ENCODE assay signal across 8 cellular contexts in genomic region chr6:43926644-43927524, GRCh38.
A peak's percentile ranks its signal among the peaks of the same experiment; 100 is the strongest.
DNase-seq lines count a peak whose midpoint lies in the region; ATAC-seq and TF ChIP-seq lines count a peak whose summit lies in the region.

No MANE protein-coding gene starts in this region.

- WGBS in right cardiac atrium, result 58% methylated on average over 17 of the region's 17 CpGs
- 54 to 57% methylated on average over 17 of the region's 17 CpGs for WGBS in thyroid gland, 2 donors

- DNase-seq in DMS53 (lab: John Stamatoyannopoulos, UW), result peak; percentile 99
- peak; percentile 27 for DNase-seq in NCI-H1092 (lab: John Stamatoyannopoulos, UW)
- DNase-seq in T-helper 17 cell, result no peak
- peak; percentile 72 to 80 (median 72) for DNase-seq in right cardiac atrium
- peak; percentile 85 to 86 for DNase-seq in thyroid gland
- DNase-seq in Kasumi-1 (lab: John Stamatoyannopoulos, UW), result no peak
- DNase-seq in mesothelial cell of epicardium (ENCODE audit: low spot score in 2 of 2, unreplicated experiment in 2 of 2), result no peak
- DNase-seq in SHP77 treated with DMSO at 0.1 percent for 48 hours (lab: John Stamatoyannopoulos, UW), result no peak

- H3K27ac ChIP-seq in right cardiac atrium (ENCODE audit: low read length), result no peak overlapping the region
- H3K27ac ChIP-seq in thyroid gland, result peak overlapping the region; percentile 20 to 74 (median 37)

- H3K27ac Mint-ChIP-seq in T-helper 17 cell (peak overlapping the region; percentile 16), mesothelial cell of epicardium (no peak overlapping the region)

- peaks cover 19% of the 10 kb centered on the region for H3K4me1 Mint-ChIP-seq in T-helper 17 cell
- peaks cover 9% of the 10 kb centered on the region for H3K4me1 Mint-ChIP-seq in mesothelial cell of epicardium

- H3K4me3 Mint-ChIP-seq in T-helper 17 cell, result peak overlapping the region; percentile 15
- H3K4me3 Mint-ChIP-seq in mesothelial cell of epicardium, result no peak overlapping the region

- H3K27me3 ChIP-seq in right cardiac atrium (ENCODE audit: control insufficient read depth, insufficient read depth), result no peaks in the 10 kb centered on the region
- H3K27me3 ChIP-seq in thyroid gland, result no peaks in the 10 kb centered on the region

- H3K4me3 ChIP-seq in right cardiac atrium (ENCODE audit: low read length) (no peak overlapping the region), thyroid gland (replicated peaks in 1 of 3) (no peak overlapping the region)

- ATAC-seq in T-helper 17 cell (no peak), right cardiac atrium (peak; percentile 84 to 95)

- no peaks in the 10 kb centered on the region for H3K4me1 ChIP-seq in right cardiac atrium (ENCODE audit: control insufficient read depth, insufficient read depth, low read length)
- H3K4me1 ChIP-seq in thyroid gland, result peaks cover 26 to 44% of the 10 kb centered on the region in 2 donors

- H3K9me3 ChIP-seq in T-helper 17 cell (ENCODE audit: control insufficient read depth, low read length, poor library complexity, severe bottlenecking) (no peaks in the 10 kb centered on the region), right cardiac atrium (ENCODE audit: control insufficient read depth, low read length) (no peaks in the 10 kb centered on the region), thyroid gland (no peaks in the 10 kb centered on the region)

- no peaks in the 10 kb centered on the region for H3K9me3 Mint-ChIP-seq in mesothelial cell of epicardium

- TF ChIP-seq CTCF in thyroid gland (IDR thresholded peaks at IDR 0.05) (peak in 2 of 6 experiments; percentile 30 to 43), mesothelial cell of epicardium (IDR thresholded peaks at IDR 0.05; ENCODE audit: unreplicated experiment) (no peak)

- intact Hi-C loops in right cardiac atrium (cut with DNase I), result no loop called here
- intact Hi-C loops in thyroid gland (cut with DNase I), result no loop called here

- peaks cover 6% of the 10 kb centered on the region for H3K27me3 Mint-ChIP-seq in T-helper 17 cell
- H3K27me3 Mint-ChIP-seq in mesothelial cell of epicardium (ENCODE audit: low read depth), result peaks cover 35% of the 10 kb centered on the region

- H3K36me3 Mint-ChIP-seq in T-helper 17 cell (ENCODE audit: low read depth), result no peaks in the 10 kb centered on the region
- H3K36me3 Mint-ChIP-seq in mesothelial cell of epicardium, result no peaks in the 10 kb centered on the region

- TF ChIP-seq POLR2A in thyroid gland (IDR thresholded peaks at IDR 0.05), result no peak

- no peaks in the 10 kb centered on the region for H3K36me3 ChIP-seq in thyroid gland

Comparison
In these comparisons a context has a peak if more than half of its experiments do, and no peak if none do; other contexts are left out.
1. DNase-seq: peak in DMS53 (single experiment), NCI-H1092 (single experiment), right cardiac atrium (3 of 3) and thyroid gland (2 of 2); none in T-helper 17 cell (0 of 3), Kasumi-1 (0 of 2), mesothelial cell of epicardium (0 of 2) and SHP77 treated with DMSO at 0.1 percent for 48 hours (single experiment).